9 cellular contexts compared by ENCODE assay signal in genomic region chr6:99603421-99604160, GRCh38.
A peak's percentile ranks its signal among the peaks of the same experiment; 100 is the strongest.
DNase-seq lines count a peak whose midpoint lies in the region; ATAC-seq and TF ChIP-seq lines count a peak whose summit lies in the region.
"Had no signal": no experiment of that assay in that cellular context is flagged by ENCODE, and none has a peak within 500 bp of the region (broad histone marks: within the 10 kb centered on the region; RNA-seq: fewer than 3 reads in every experiment).

No MANE protein-coding gene starts in this region.

- in situ Hi-C loops in brain microvascular endothelial cell (cut with HindIII; ENCODE audit: low pct_ligation_motif_present, low sequenced_read_pairs), result loop anchor here (25.0 kb wide), 1 partner anchor 859 kb away; the partner anchor contains the start of gene SIM1

- peaks cover 85% of the 10 kb centered on the region for H3K27me3 ChIP-seq in brain microvascular endothelial cell (replicated peaks)

- no peak overlapping the region for H3K27ac ChIP-seq in brain microvascular endothelial cell
- H3K27ac ChIP-seq: epithelial cell of prostate had no signal

- H3K36me3 ChIP-seq in brain microvascular endothelial cell (replicated peaks), result no peaks in the 10 kb centered on the region

- TF ChIP-seq CTCF in AG09309 (IDR thresholded peaks at IDR 0.05; ENCODE audit: control insufficient read depth, insufficient read depth, low read depth, low read length, missing control alignments) (no peak), brain microvascular endothelial cell (IDR thresholded peaks at IDR 0.05; ENCODE audit: low read depth, low read length, missing control alignments) (no peak)

- no peak for DNase-seq in AG09309 (ENCODE audit: low read depth)
- no peak for DNase-seq in brain microvascular endothelial cell
- peak; percentile 63 for DNase-seq in medulla oblongata (ENCODE audit: extremely low spot score)
- DNase-seq in NCI-H1694 treated with DMSO at 0.1 percent for 48 hours (lab: John Stamatoyannopoulos, UW), result no peak
- no peak for DNase-seq in COLO829 (ENCODE audit: low spot score)
- DNase-seq in NAMALWA (ENCODE audit: low spot score), result no peak

- ATAC-seq in GM18858 (IDR thresholded peaks at IDR 0.05; ENCODE audit: unreplicated experiment), result peak; percentile 39

- no peak for TF ChIP-seq EP300 in Ishikawa (IDR thresholded peaks at IDR 0.05; ENCODE audit: borderline replicate concordance)

- no peak for TF ChIP-seq RAD21 in Ishikawa (IDR thresholded peaks at IDR 0.05; ENCODE audit: low read depth)

- peak overlapping the region; percentile 34 for H3K4me3 ChIP-seq in AG09309 (ENCODE audit: control insufficient read depth, low read depth, low read length)
- peak overlapping the region; percentile 20 for H3K4me3 ChIP-seq in brain microvascular endothelial cell (ENCODE audit: low read depth, low read length)

TF ChIP-seq in Ishikawa, 13 proteins besides CTCF, POLR2A, EP300 and RAD21:
- TF ChIP-seq TCF12 (IDR thresholded peaks at IDR 0.05; ENCODE audit: low read depth) (no peak), TEAD4 (IDR thresholded peaks at IDR 0.05) (peak; percentile 41), EGR1 (IDR thresholded peaks at IDR 0.05) (no peak), MAX (IDR thresholded peaks at IDR 0.05) (peak; percentile 95), USF1 (IDR thresholded peaks at IDR 0.05) (0 out of 2 replicates have a peak, but pooled peaks have one; percentile 18)
